In genomic region chr17:9192010-9192409, GRCh38 we compare ENCODE assay signal across 15 cellular contexts.
DNase-seq lines count a peak whose midpoint lies in the region; ATAC-seq and TF ChIP-seq lines count a peak whose summit lies in the region.
"Had no signal": no experiment of that assay in that cellular context is flagged by ENCODE, and none has a peak within 500 bp of the region (broad histone marks: within the 10 kb centered on the region; RNA-seq: fewer than 3 reads in every experiment).

No MANE protein-coding gene starts in this region.

- H3K4me3 ChIP-seq in PC-9: no peak overlapping the region
- H3K4me3 ChIP-seq: SK-N-MC had no signal

- H3K9me2 ChIP-seq in PC-9 (ENCODE audit: insufficient read depth): no peaks in the 10 kb centered on the region

- no peak for ATAC-seq in left colon
- ATAC-seq in HG02623 (IDR thresholded peaks at IDR 0.05; ENCODE audit: unreplicated experiment): no peak
- ATAC-seq: Right ventricle myocardium inferior had no signal

- no peaks in the 10 kb centered on the region for H3K36me3 ChIP-seq in PC-9 (ENCODE audit: low read depth)

- H3K4me2 ChIP-seq in PC-9: no peak overlapping the region

- no peaks in the 10 kb centered on the region for H4K20me1 ChIP-seq in PC-9 (ENCODE audit: insufficient read depth)

- peaks cover 5% of the 10 kb centered on the region; the same call in 1 of the 2 replicates for H3F3A ChIP-seq in PC-9 (ENCODE audit: insufficient read depth, low read depth)

- H3K79me2 ChIP-seq in PC-9 (ENCODE audit: low read depth): no peaks in the 10 kb centered on the region

- no peak overlapping the region for H2AFZ ChIP-seq in PC-9

- peak; percentile 20 for DNase-seq in NCI-H1092 (lab: John Stamatoyannopoulos, UW)
- DNase-seq in NCI-H2081 treated with DMSO at 0.1 percent for 48 hours (lab: John Stamatoyannopoulos, UW): peak; percentile 12
- peak; percentile 40 to 72 for DNase-seq in dermis microvascular lymphatic vessel endothelial cell (ENCODE audit: low read depth in 2 of 2)
- no peak for DNase-seq in left colon
- DNase-seq in head of caudate nucleus: no peak
- DNase-seq in PC-9: no peak
- DNase-seq: DMS 273 treated with DMSO at 0.1 percent for 48 hours, GOT3, HFFc6, KG1, NCI-H226, NCI-H526 had no signal

- no peaks in the 10 kb centered on the region for H3K27me3 ChIP-seq in PC-9 (ENCODE audit: insufficient read depth, low read depth)

- no peaks in the 10 kb centered on the region for H3K9me3 ChIP-seq in PC-9 (ENCODE audit: insufficient read depth, low read depth)

- H3K4me1 ChIP-seq in PC-9 (replicated peaks; ENCODE audit: insufficient read depth): peaks cover 12% of the 10 kb centered on the region

- POLR2A ChIA-PET in PC-9 (lab: Charles Lee; ENCODE audit: unreplicated experiment): no interaction called here

- BruUV-seq in PC-9 (replicated peaks; lab: Mats Ljungman, UMichigan): no TSS peak

- intact Hi-C loops in left colon (cut with DNase I, micrococcal nuclease): no loop called here
- intact Hi-C loops in head of caudate nucleus (cut with DNase I): no loop called here
- intact Hi-C loops in PC-9 (cut with micrococcal nuclease; ENCODE audit: unreplicated experiment): no loop called here

- TF ChIP-seq CTCF in PC-9 (conservative IDR thresholded peaks at IDR 0.05): no peak

- CTCF ChIA-PET in PC-9 (lab: Charles Lee): interaction anchor here (0.6 kb wide), 1 partner anchor 584 kb away, joined by 6 read pairs; no protein-coding TSS in a partner anchor

- H3K27ac ChIP-seq in PC-9: no peak overlapping the region
- H3K27ac ChIP-seq: SK-N-MC had no signal

Comparison
In these comparisons a context has a peak if more than half of its experiments do, and no peak if none do; other contexts are left out.
1. DNase-seq: peak in NCI-H1092 (single experiment), NCI-H2081 treated with DMSO at 0.1 percent for 48 hours (single experiment) and dermis microvascular lymphatic vessel endothelial cell (2 of 2); none in left colon (0 of 2), head of caudate nucleus (0 of 42) and PC-9 (0 of 2).